Comparison of ENCODE assay signal across 21 cellular contexts in the genomic region with DNA sequence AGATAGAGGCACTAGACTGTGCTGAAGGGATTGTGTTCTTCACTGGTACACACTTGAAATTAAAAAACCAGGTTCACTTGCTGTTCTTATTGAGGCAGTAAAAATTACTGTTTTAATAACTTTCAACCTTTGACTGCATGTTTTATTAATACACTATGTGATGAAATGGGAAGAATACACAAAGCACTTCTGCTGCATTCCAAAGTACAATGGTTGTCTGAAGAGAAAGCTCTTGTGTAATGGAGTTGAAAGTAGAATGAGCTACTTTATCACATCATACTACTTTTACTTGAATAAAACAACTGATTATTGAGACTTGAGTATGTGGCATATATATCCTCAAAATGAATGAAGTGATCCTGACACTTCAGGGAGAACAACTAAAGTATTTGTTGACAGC.
"Had no signal": no experiment of that assay in that cellular context is flagged by ENCODE, and none has a peak within 500 bp of the region (broad histone marks: within the 10 kb centered on the region; RNA-seq: fewer than 3 reads in every experiment).

No MANE protein-coding gene starts in this region.

- H3K9me3 Mint-ChIP-seq: endodermal cell, immature natural killer cell, memory B cell, natural killer cell had no signal

- H3K27ac Mint-ChIP-seq: endodermal cell, memory B cell, mesothelial cell of epicardium, natural killer cell had no signal

- H3K27me3 Mint-ChIP-seq: memory B cell had no signal

- ATAC-seq: gastroesophageal sphincter, lower lobe of right lung, natural killer cell had no signal

- H3K27ac ChIP-seq: coronary artery, gastroesophageal sphincter, left ventricle myocardium inferior, lower lobe of right lung, sigmoid colon, skin epidermis, stomach, thoracic aorta, transverse colon had no signal

- H3K27me3 ChIP-seq: gastroesophageal sphincter, sigmoid colon, stomach, transverse colon had no signal

- H3K4me3 Mint-ChIP-seq: endodermal cell, immature natural killer cell, memory B cell, mesothelial cell of epicardium, natural killer cell, neural crest cell had no signal

- H3K9me3 ChIP-seq: gastroesophageal sphincter, left ventricle myocardium inferior, lower lobe of right lung, sigmoid colon, stomach, thoracic aorta, transverse colon had no signal

- H3K4me1 Mint-ChIP-seq: endodermal cell had no signal

- H3K4me1 ChIP-seq: gastroesophageal sphincter, lower lobe of right lung, sigmoid colon, stomach, transverse colon had no signal

- DNase-seq: effector CD4-positive, alpha-beta T cell; endodermal cell; foreskin fibroblast; glutamatergic neuron; immature natural killer cell; left ventricle myocardium inferior; lower lobe of right lung; natural killer cell; posterior cingulate gyrus; sigmoid colon; stimulated activated naive CD4-positive, alpha-beta T cell; stomach; substantia nigra; transverse colon had no signal

- H3K4me3 ChIP-seq: coronary artery, gastroesophageal sphincter, left ventricle myocardium inferior, lower lobe of right lung, sigmoid colon, skin epidermis, stomach, thoracic aorta, transverse colon had no signal

- H3K36me3 Mint-ChIP-seq: mesothelial cell of epicardium had no signal
